20 cellular contexts compared by ENCODE assay signal in the genomic region with DNA sequence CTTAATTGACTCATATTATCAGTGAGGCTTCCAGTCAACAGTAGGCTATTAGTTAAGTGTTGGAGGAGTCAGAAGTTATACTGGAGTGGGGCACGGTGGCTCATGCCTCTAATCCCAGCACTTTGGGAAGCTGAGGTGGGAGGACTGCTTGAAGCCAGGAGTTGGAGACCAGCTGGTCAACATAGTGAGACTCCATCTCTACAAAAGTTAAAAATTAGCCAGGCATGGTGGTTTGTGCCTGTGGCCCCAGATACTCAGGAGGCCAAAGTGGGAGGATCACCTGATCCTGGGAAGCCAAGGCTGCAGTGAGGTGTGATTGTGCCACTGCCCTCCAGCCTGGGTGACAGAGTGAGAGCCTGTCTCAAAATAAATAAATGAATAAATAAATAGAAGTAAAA. TPM values are rescaled to one million over a fixed set of nuclear protein-coding genes. Genes with fewer than 3 reads are reported as not detected.
A peak's percentile ranks its signal among the peaks of the same experiment; 100 is the strongest.
DNase-seq lines count a peak whose midpoint lies in the region; ATAC-seq, FAIRE-seq and TF ChIP-seq lines count a peak whose summit lies in the region.
"Had no signal": no experiment of that assay in that cellular context is flagged by ENCODE, and none has a peak within 500 bp of the region (broad histone marks: within the 10 kb centered on the region; RNA-seq: fewer than 3 reads in every experiment).

No MANE protein-coding gene starts in this region.

- CTCF ChIA-PET in PC-9 (lab: Charles Lee): no interaction called here

- POLR2A ChIA-PET in PC-9 (lab: Charles Lee; ENCODE audit: unreplicated experiment): no interaction called here

- H2AFZ ChIP-seq in PC-9: no peak overlapping the region

- H3K9me3 ChIP-seq in colonic mucosa (no peaks in the 10 kb centered on the region), small intestine (ENCODE audit: control insufficient read depth, low read depth) (no peaks in the 10 kb centered on the region), PC-9 (ENCODE audit: insufficient read depth, low read depth) (no peaks in the 10 kb centered on the region)
- H3K9me3 ChIP-seq: tibial artery had no signal

- H3K9me2 ChIP-seq in PC-9 (ENCODE audit: insufficient read depth): no peaks in the 10 kb centered on the region

- H3K4me3 ChIP-seq in colonic mucosa: no peak overlapping the region
- H3K4me3 ChIP-seq in small intestine (ENCODE audit: low read depth in 1 of 2, low read length in 2 of 2): no peak overlapping the region
- H3K4me3 ChIP-seq in PC-9: no peak overlapping the region
- H3K4me3 ChIP-seq: GM12878, tibial artery had no signal

- no peak for TF ChIP-seq CTCF in colonic mucosa (IDR thresholded peaks at IDR 0.05)
- no peak for TF ChIP-seq CTCF in PC-9 (conservative IDR thresholded peaks at IDR 0.05)

- no peaks in the 10 kb centered on the region for H4K20me1 ChIP-seq in PC-9 (ENCODE audit: insufficient read depth)

- H3K4me1 ChIP-seq in colonic mucosa: peaks cover 29% of the 10 kb centered on the region
- H3K4me1 ChIP-seq in small intestine (ENCODE audit: control insufficient read depth in 2 of 2, insufficient read depth in 1 of 2, low read depth in 1 of 2, low read length in 1 of 2): peaks cover 13 to 19% of the 10 kb centered on the region in 2 donors
- H3K4me1 ChIP-seq in PC-9 (replicated peaks; ENCODE audit: insufficient read depth): no peaks in the 10 kb centered on the region

- H3K27ac ChIP-seq in colonic mucosa: no peak overlapping the region
- no peak overlapping the region for H3K27ac ChIP-seq in small intestine (ENCODE audit: low read depth in 1 of 2, low read length in 1 of 2)
- no peak overlapping the region for H3K27ac ChIP-seq in PC-9
- H3K27ac ChIP-seq: tibial artery had no signal

- no peak overlapping the region for H3K4me2 ChIP-seq in PC-9

- H3K36me3 ChIP-seq in colonic mucosa (no peaks in the 10 kb centered on the region), small intestine (ENCODE audit: control insufficient read depth in 2 of 2, insufficient read depth in 2 of 2, low read length in 2 of 2) (no peaks in the 10 kb centered on the region), PC-9 (ENCODE audit: low read depth) (no peaks in the 10 kb centered on the region)
- H3K36me3 ChIP-seq: tibial artery had no signal

- 43 to 53% (median 44%) methylated on average over 1 of the region's 1 CpG for WGBS in small intestine, 3 donors

- H3K27me3 ChIP-seq in colonic mucosa (no peaks in the 10 kb centered on the region), small intestine (ENCODE audit: control insufficient read depth in 2 of 2, insufficient read depth in 2 of 2, low read length in 2 of 2) (no peaks in the 10 kb centered on the region), PC-9 (ENCODE audit: insufficient read depth, low read depth) (no peaks in the 10 kb centered on the region)
- H3K27me3 ChIP-seq: tibial artery had no signal

- H3K79me2 ChIP-seq in PC-9 (ENCODE audit: low read depth): no peaks in the 10 kb centered on the region

- no peaks in the 10 kb centered on the region for H3F3A ChIP-seq in PC-9 (ENCODE audit: insufficient read depth, low read depth)

- H3K9ac ChIP-seq in colonic mucosa (ENCODE audit: low read depth in 2 of 2, low read length in 2 of 2): no peak overlapping the region

- no peak for ATAC-seq in GM19463 (IDR thresholded peaks at IDR 0.05; ENCODE audit: unreplicated experiment)
- ATAC-seq: activated CD8-positive, alpha-beta memory T cell treated with anti-CD3 and anti-CD28 coated beads, Interleukin-2, amount 10 ng/mL, durations not matched to agents 7 days and 5 days; GM12878; natural killer cell treated with Interleukin-12 subunit alpha and Interleukin-12 subunit beta and Interleukin-15 and Interleukin-18, amount 100 ng/mL, for 72 hours; stimulated activated naive CD8-positive, alpha-beta T cell treated with anti-CD3 and anti-CD28 coated beads, Interleukin-15, amount 100 ng/mL, for 72 hours had no signal

- DNase-seq in HK-2 (ENCODE audit: unreplicated experiment) (peak; percentile 58), colonic mucosa (peak; percentile 60), left kidney (ENCODE audit: low read depth, low spot score) (peak; percentile 55), small intestine (peak; percentile 72), PC-9 (no peak), NCI-H2196 treated with DMSO at 0.1 percent for 48 hours (lab: John Stamatoyannopoulos, UW; ENCODE audit: unreplicated experiment) (no peak)
- DNase-seq: activated CD4-positive, alpha-beta T cell treated with anti-CD3 and anti-CD28 coated beads, Interleukin-2, amount 10 ng/mL, durations not matched to agents 7 days and 5 days; activated CD8-positive, alpha-beta memory T cell treated with anti-CD3 and anti-CD28 coated beads, Interleukin-2, amount 10 ng/mL, durations not matched to agents 7 days and 5 days; aorta; CD8-positive, alpha-beta memory T cell; H7; head of caudate nucleus; NCI-H187 treated with DMSO at 0.1 percent for 48 hours; posterior cingulate gyrus; stimulated activated naive CD8-positive, alpha-beta T cell treated with anti-CD3 and anti-CD28 coated beads, Interleukin-15, amount 100 ng/mL, for 72 hours; tibial artery had no signal

- no TSS peak for BruUV-seq in PC-9 (replicated peaks; lab: Mats Ljungman, UMichigan)

- FAIRE-seq in small intestine (lab: Jason Lieb, UNC): no peak
- FAIRE-seq: GM12878 had no signal

- intact Hi-C loops in colonic mucosa (cut with DNase I): no loop called here
- intact Hi-C loops in PC-9 (cut with micrococcal nuclease; ENCODE audit: unreplicated experiment): no loop called here

RNA-seq across cellular contexts. Expression of gene COMP, which starts 53.2 kb away (rescaled TPM):
- total RNA-seq in colonic mucosa (under 1 TPM in 1 of 2 donors, not detected in 1; 0.13 TPM), PC-9 (2021) (not detected in 2 replicates)
- polyA plus RNA-seq in small intestine: 1 to 10 TPM in 1 of 3 donors, not detected in 2; 1.8 TPM
- total RNA-seq: activated CD4-positive, alpha-beta T cell treated with anti-CD3 and anti-CD28 coated beads, Interleukin-2, amount 10 ng/mL, durations not matched to agents 7 days and 5 days; activated CD8-positive, alpha-beta memory T cell treated with anti-CD3 and anti-CD28 coated beads, Interleukin-2, amount 10 ng/mL, durations not matched to agents 7 days and 5 days; CD8-positive, alpha-beta memory T cell; dermis microvascular lymphatic vessel endothelial cell; GM12878; H7; natural killer cell treated with Interleukin-12 subunit alpha and Interleukin-12 subunit beta and Interleukin-15 and Interleukin-18, amount 100 ng/mL, for 72 hours had no signal
- polyA plus RNA-seq: CD8-positive, alpha-beta memory T cell had no signal

RNA-seq across cellular contexts. Expression of gene CRTC1, which starts 54.5 kb away (rescaled TPM):
- total RNA-seq in colonic mucosa: 10 to 100 TPM in 1 of 2 donors, 1 to 10 TPM in 1; 7.6 to 10.3 TPM
- polyA plus RNA-seq in small intestine: 1 to 10 TPM; 5.8 to 7.3 (median 6.2) TPM
- 13.3 and 16.6 TPM in 2 replicates for total RNA-seq in PC-9 (2021)

Comparison
In these comparisons a context has a peak if more than half of its experiments do, and no peak if none do; other contexts are left out.
1. DNase-seq: peak in HK-2 (single experiment), colonic mucosa (single experiment), left kidney (single experiment) and small intestine (single experiment); none in PC-9 (0 of 2) and NCI-H2196 treated with DMSO at 0.1 percent for 48 hours (single experiment).